In genomic region chr1:114033219-114033706, GRCh38 we compare ENCODE assay signal across 9 cellular contexts. TPM values are rescaled to one million over a fixed set of nuclear protein-coding genes. Genes with fewer than 3 reads are reported as not detected.
DNase-seq lines count a peak whose midpoint lies in the region; ATAC-seq and TF ChIP-seq lines count a peak whose summit lies in the region.
"Had no signal": no experiment of that assay in that cellular context is flagged by ENCODE, and none has a peak within 500 bp of the region (broad histone marks: within the 10 kb centered on the region; RNA-seq: fewer than 3 reads in every experiment).

No MANE protein-coding gene starts in this region.

- no peak for TF ChIP-seq POLR2A in NB4 (IDR thresholded peaks at IDR 0.05; ENCODE audit: extremely low read depth, insufficient read length)

- DNase-seq in NCI-H1436 (lab: John Stamatoyannopoulos, UW) = peak; percentile 3
- no peak for DNase-seq in NCI-H1436 treated with DMSO at 0.1 percent for 48 hours (lab: John Stamatoyannopoulos, UW)
- DNase-seq in NB4 (ENCODE audit: low read depth) = peak; percentile 44
- peak; percentile 25 for DNase-seq in dermis blood vessel endothelial cell
- DNase-seq in renal cortical epithelial cell (ENCODE audit: low read depth) = peak; percentile 15
- no peak for DNase-seq in activated T-cell treated with anti-CD3 and anti-CD28 coated beads for 4 hours

- peak; percentile 66 for TF ChIP-seq CTCF in NB4 (IDR thresholded peaks at IDR 0.05; ENCODE audit: low read depth, low read length)

- H3K4me3 ChIP-seq in NB4 (ENCODE audit: low read depth, low read length) = no peak overlapping the region
- H3K4me3 ChIP-seq: BLaER1 treated with 17β-estradiol and CSF1 and Interleukin-3, amounts not matched to agents 10 nM and 100 nM had no signal

- no peak for ATAC-seq in GM21619 (IDR thresholded peaks at IDR 0.05; ENCODE audit: unreplicated experiment)
- ATAC-seq in GM21529 (IDR thresholded peaks at IDR 0.05; ENCODE audit: unreplicated experiment) = no peak

RNA-seq across cellular contexts. Expression of gene OLFML3, which starts 54.0 kb away (rescaled TPM):
- total RNA-seq in dermis blood vessel endothelial cell = 7.3 and 21.5 TPM in 2 replicates
- 0.52 and 5.1 TPM in 2 replicates for total RNA-seq in renal cortical epithelial cell

Comparison
In these comparisons a context has a peak if more than half of its experiments do, and no peak if none do; other contexts are left out.
1. DNase-seq: peak in NCI-H1436 (single experiment), NB4 (single experiment), dermis blood vessel endothelial cell (single experiment) and renal cortical epithelial cell (single experiment); none in NCI-H1436 treated with DMSO at 0.1 percent for 48 hours (single experiment) and activated T-cell treated with anti-CD3 and anti-CD28 coated beads for 4 hours (single experiment).